In genomic region chr2:119768731-119769130, GRCh38 we compare ENCODE assay signal across 23 cellular contexts. TPM values are rescaled to one million over a fixed set of nuclear protein-coding genes. Genes with fewer than 3 reads are reported as not detected.
DNase-seq lines count a peak whose midpoint lies in the region; ATAC-seq, FAIRE-seq and TF ChIP-seq lines count a peak whose summit lies in the region.
"Had no signal": no experiment of that assay in that cellular context is flagged by ENCODE, and none has a peak within 500 bp of the region (broad histone marks: within the 10 kb centered on the region; RNA-seq: fewer than 3 reads in every experiment).

No MANE protein-coding gene starts in this region.

- in situ Hi-C loops in HepG2 (cut with HindIII; ENCODE audit: extremely low pct_ligation_motif_present, low pct_unique_long_range_greater_than_20kb) = no loop called here

- H3K4me3 ChIP-seq in left ventricle myocardium inferior (no peak overlapping the region), HepG2 (replicated peaks in 1 of 3; ENCODE audit: insufficient read depth in 1 of 3, low read depth in 2 of 3, low read length in 3 of 3) (no peak overlapping the region), trophoblast cell (ENCODE audit: low read depth, low read length) (no peak overlapping the region)
- H3K4me3 ChIP-seq: BLaER1 treated with 17β-estradiol and CSF1 and Interleukin-3, amounts not matched to agents 10 nM and 100 nM had no signal

- H4K8ac ChIP-seq in trophoblast cell (ENCODE audit: low read depth, low read length) = no peak overlapping the region

- H4K12ac ChIP-seq in trophoblast cell (ENCODE audit: low read depth, low read length) = no peak overlapping the region

- H2AFZ ChIP-seq in HepG2 (ENCODE audit: low read length) (no peak overlapping the region), trophoblast cell (ENCODE audit: insufficient read depth, low read length, poor library complexity) (no peak overlapping the region)

- H3K14ac ChIP-seq in trophoblast cell (ENCODE audit: low read length) = no peak overlapping the region

- no peak for TF ChIP-seq POLR2A in HepG2 (IDR thresholded peaks at IDR 0.05; ENCODE audit: insufficient read depth in 1 of 2, low read depth in 2 of 2, low read length in 2 of 2)

- no peak overlapping the region for H3K23ac ChIP-seq in trophoblast cell (ENCODE audit: low read length)

- ATAC-seq in HepG2 (peak; percentile 70), HG02870 (IDR thresholded peaks at IDR 0.05; ENCODE audit: unreplicated experiment) (no peak)

- no peak overlapping the region for H3K18ac ChIP-seq in trophoblast cell (ENCODE audit: low read length)

- H4K91ac ChIP-seq in trophoblast cell (ENCODE audit: low read depth, low read length) = no peak overlapping the region

- no peak overlapping the region for H2AK5ac ChIP-seq in trophoblast cell (ENCODE audit: low read length)

- H3K4me2 ChIP-seq in HepG2 (ENCODE audit: low read depth, low read length) (peak overlapping the region; percentile 36), trophoblast cell (ENCODE audit: low read length) (no peak overlapping the region)
- H3K4me2 ChIP-seq: BLaER1 treated with 17β-estradiol and CSF1 and Interleukin-3, amounts not matched to agents 10 nM and 100 nM had no signal

- CTCF ChIA-PET in HepG2 (lab: Yijun Ruan, JAX; ENCODE audit: low intra/inter-chr PET ratio, low total read pairs) = no interaction called here

- peaks cover 80% of the 10 kb centered on the region for H3K4me1 ChIP-seq in left ventricle myocardium inferior
- peaks cover 59% of the 10 kb centered on the region for H3K4me1 ChIP-seq in HepG2 (ENCODE audit: insufficient read depth, low read length)
- peaks cover 0 to 2% of the 10 kb centered on the region in 2 experiments for H3K4me1 ChIP-seq in trophoblast cell (ENCODE audit: control insufficient read depth in 1 of 2, insufficient read depth in 2 of 2, low read length in 2 of 2)
- H3K4me1 ChIP-seq: BE2C had no signal

- TF ChIP-seq CTCF in left ventricle myocardium inferior (IDR thresholded peaks at IDR 0.05; ENCODE audit: borderline replicate concordance) (no peak), VCaP (conservative IDR thresholded peaks at IDR 0.05) (no peak), HepG2 (CRISPR knock-in tag; IDR thresholded peaks at IDR 0.05) (no peak)

- H3K36me3 ChIP-seq in left ventricle myocardium inferior (no peaks in the 10 kb centered on the region), HepG2 (replicated peaks in 1 of 2; ENCODE audit: control insufficient read depth in 1 of 2, insufficient read depth in 2 of 2, low read length in 2 of 2) (no peaks in the 10 kb centered on the region; a peak in 1 of 5 replicates), trophoblast cell (ENCODE audit: control insufficient read depth in 1 of 2, insufficient read depth in 2 of 2, low read length in 2 of 2) (no peaks in the 10 kb centered on the region)
- H3K36me3 ChIP-seq: BE2C had no signal

- no peak for FAIRE-seq in HepG2 (lab: Jason Lieb, UNC)
- FAIRE-seq: A204.1, D721Med, GM18507 had no signal

- intact Hi-C loops in left ventricle myocardium inferior (cut with micrococcal nuclease) = no loop called here
- intact Hi-C loops in cardiac septum (cut with DNase I) = no loop called here
- intact Hi-C loops in HepG2 (cut with micrococcal nuclease; ENCODE audit: unreplicated experiment) = no loop called here

- H2BK120ac ChIP-seq in trophoblast cell (ENCODE audit: insufficient read depth, low read length, poor library complexity) = no peak overlapping the region

- POLR2A ChIA-PET in HepG2 (lab: Yijun Ruan, JAX) = interaction anchor here (1.2 kb wide), 1 partner anchor 9 kb away, joined by 4 read pairs; the partner anchor contains the start of gene PTPN4

- H3K9me3 ChIP-seq in left ventricle myocardium inferior (replicated peaks) = no peaks in the 10 kb centered on the region
- H3K9me3 ChIP-seq in HepG2 (ENCODE audit: low read length) = no peaks in the 10 kb centered on the region
- H3K9me3 ChIP-seq in trophoblast cell (ENCODE audit: insufficient read depth, low read depth, low read length) = no peaks in the 10 kb centered on the region
- H3K9me3 ChIP-seq: BE2C had no signal

- H3K79me2 ChIP-seq in HepG2 (ENCODE audit: insufficient read depth, low read length) (peaks cover 91% of the 10 kb centered on the region), trophoblast cell (ENCODE audit: control insufficient read depth, insufficient read depth, low read length, poor library complexity) (peaks cover 2% of the 10 kb centered on the region)

- H3K79me1 ChIP-seq in trophoblast cell (ENCODE audit: low read length) = no peaks in the 10 kb centered on the region

- peak overlapping the region; percentile 27 for H3K4ac ChIP-seq in trophoblast cell (ENCODE audit: low read depth, low read length)

- WGBS in HepG2 (ENCODE audit: low lambda C conversion rate) = 11% methylated on average over 1 of the region's 1 CpG
- no CpG with 5 or more reads among the region's 1 CpG for WGBS in trophoblast cell (ENCODE audit: extremely low coverage, insufficient coverage, insufficient read length)

- TF ChIP-seq RAD21 in HepG2 (CRISPR knock-in tag; IDR thresholded peaks at IDR 0.05) = no peak

- H3K27me3 ChIP-seq in left ventricle myocardium inferior (ENCODE audit: low read depth) (no peaks in the 10 kb centered on the region), HepG2 (ENCODE audit: control insufficient read depth in 1 of 2, insufficient read depth in 2 of 2, low read length in 2 of 2) (no peaks in the 10 kb centered on the region), trophoblast cell (ENCODE audit: insufficient read depth, low read length) (no peaks in the 10 kb centered on the region)
- H3K27me3 ChIP-seq: BE2C; BLaER1 treated with 17β-estradiol and CSF1 and Interleukin-3, amounts not matched to agents 10 nM and 100 nM had no signal

- H3K27ac ChIP-seq in left ventricle myocardium inferior (replicated peaks) (peak overlapping the region; percentile 37), VCaP (peak overlapping the region; percentile 59), HepG2 (ENCODE audit: extremely low read length, insufficient read depth, low read length) (no peak overlapping the region), trophoblast cell (ENCODE audit: low read depth, low read length) (no peak overlapping the region)
- H3K27ac ChIP-seq: 22Rv1; BLaER1 treated with 17β-estradiol and CSF1 and Interleukin-3, amounts not matched to agents 10 nM and 100 nM had no signal

- BruUV-seq in HepG2 (replicated peaks; lab: Mats Ljungman, UMichigan) = no TSS peak

- H2BK12ac ChIP-seq in trophoblast cell (ENCODE audit: low read length) = no peak overlapping the region

- peaks cover 30% of the 10 kb centered on the region for H4K20me1 ChIP-seq in HepG2 (ENCODE audit: insufficient read depth, low read length)

- TF ChIP-seq EP300 in HepG2 (IDR thresholded peaks at IDR 0.05; ENCODE audit: low read depth in 2 of 2, low read length in 2 of 2) = no peak
- no peak for TF ChIP-seq EP300 in HepG2 (CRISPR knock-in tag; IDR thresholded peaks at IDR 0.05; ENCODE audit: borderline replicate concordance)

- H2BK5ac ChIP-seq in trophoblast cell (ENCODE audit: low read depth, low read length, poor library complexity) = no peak overlapping the region

- H3K9ac ChIP-seq in HepG2 (ENCODE audit: insufficient read depth, low read depth, low read length) = no peak overlapping the region
- no peak overlapping the region for H3K9ac ChIP-seq in trophoblast cell (ENCODE audit: low read length)
- H3K9ac ChIP-seq: BLaER1 treated with 17β-estradiol and CSF1 and Interleukin-3, amounts not matched to agents 10 nM and 100 nM had no signal

- no peak for DNase-seq in left ventricle myocardium inferior
- no peak for DNase-seq in cardiac septum (ENCODE audit: low spot score)
- DNase-seq in HepG2 (ENCODE audit: low spot score) = no peak
- DNase-seq in trophoblast cell = peak in 1 of 2 donors; percentile 45
- DNase-seq in NCI-H1417 treated with DMSO at 0.1 percent for 48 hours (lab: John Stamatoyannopoulos, UW) = no peak
- DNase-seq in stimulated activated CD8-positive, alpha-beta memory T cell treated with anti-CD3 and anti-CD28 coated beads, Interleukin-4, amount 100 ng/mL, for 48 hours = no peak
- DNase-seq: ACHN; AML-193; BE2C; CD4-positive, alpha-beta T cell; CD8-positive, alpha-beta memory T cell; DMS53; DMS79 treated with DMSO at 0.1 percent for 48 hours; GF-D8; H7; HCEC 1CT had no signal

TF ChIP-seq in HepG2, 621 proteins besides CTCF, POLR2A, EP300 and RAD21 (continues in another document):
- TF ChIP-seq BCL6 (CRISPR knock-in tag; IDR thresholded peaks at IDR 0.05) (peak; percentile 11; the same call in 1 of the 2 replicates), HNF4A (CRISPR knock-in tag; IDR thresholded peaks at IDR 0.05) (no peak), ZNF605 (CRISPR knock-in tag; IDR thresholded peaks at IDR 0.05) (no peak), POLR2AphosphoS2 (IDR thresholded peaks at IDR 0.05; ENCODE audit: low read depth, low read length) (no peak), SSRP1 (CRISPR knock-in tag; IDR thresholded peaks at IDR 0.05) (0 out of 2 replicates have a peak, but pooled peaks have one; percentile 33)

RNA-seq across cellular contexts. Expression of gene PTPN4, which starts 9.0 kb away (rescaled TPM):
- 45.4 TPM for total RNA-seq in left ventricle myocardium inferior
- 35.7 TPM for total RNA-seq in cardiac septum
- 34.6 and 40.4 TPM in 2 replicates for total RNA-seq in HepG2 (2016; rRNA removed; fragmentation: Illumina TruSeq; extraction: Trizol)
- 42.5 and 43.6 TPM in 2 replicates for total RNA-seq in HepG2 (2016; cell fraction: cytosol; rRNA removed; fragmentation: Illumina TruSeq; extraction: Trizol; ENCODE audit: low read depth)
- 38.0 and 42.0 TPM in 2 replicates for total RNA-seq in HepG2 (2016; cell fraction: insoluble cytoplasmic fraction; rRNA removed; fragmentation: Illumina TruSeq; extraction: Trizol)
- total RNA-seq in HepG2 (2016; cell fraction: membrane; rRNA removed; fragmentation: Illumina TruSeq; extraction: Trizol) = 38.5 and 42.3 TPM in 2 replicates
- total RNA-seq in HepG2 (2016; cell fraction: nucleus; rRNA removed; fragmentation: Illumina TruSeq; extraction: Trizol) = 46.5 and 59.3 TPM in 2 replicates
- polyA plus RNA-seq in HepG2 (2011; rRNA removed) = 20.3 and 21.7 TPM in 2 replicates
- 5.8 and 7.6 TPM in 2 replicates for polyA plus RNA-seq in HepG2 (2011; cell fraction: cytosol; rRNA removed)
- polyA plus RNA-seq in HepG2 (2011; cell fraction: nucleus; rRNA removed) = 21.9 and 22.6 TPM in 2 replicates
- 8.1 and 8.3 TPM in 2 replicates for polyA plus RNA-seq in HepG2 (2012)
- 3.4 and 4.0 TPM in 2 replicates for polyA plus RNA-seq in HepG2 (2016; cell fraction: cytosol; fragmentation: Illumina TruSeq; extraction: Trizol; ENCODE audit: low read depth)
- polyA plus RNA-seq in HepG2 (2016; cell fraction: insoluble cytoplasmic fraction; fragmentation: Illumina TruSeq; extraction: Trizol; ENCODE audit: low read depth) = 16.3 and 19.3 TPM in 2 replicates
- polyA plus RNA-seq in HepG2 (2016; cell fraction: membrane; fragmentation: Illumina TruSeq; extraction: Trizol; ENCODE audit: low read depth) = 5.1 and 9.5 TPM in 2 replicates
- polyA plus RNA-seq in HepG2 (2016; cell fraction: nucleus; fragmentation: Illumina TruSeq; extraction: Trizol; ENCODE audit: insufficient read depth, low read depth) = 17.2 and 24.4 TPM in 2 replicates
- polyA minus RNA-seq in HepG2 (2011; rRNA and poly(A)+ RNA removed; ENCODE audit: low replicate concordance) = 60.8 and 71.6 TPM in 2 replicates
- 27.8 and 28.0 TPM in 2 replicates for polyA minus RNA-seq in HepG2 (2011; cell fraction: cytosol; rRNA and poly(A)+ RNA removed)
- polyA minus RNA-seq in HepG2 (2011; cell fraction: nucleus; rRNA and poly(A)+ RNA removed) = 139 and 141 TPM in 2 replicates
- polyA plus RNA-seq in trophoblast cell (2013) = 7.0 and 8.6 TPM in 2 replicates

Comparison
In these comparisons a context has a peak if more than half of its experiments do, and no peak if none do; other contexts are left out.
1. H3K27ac ChIP-seq: peak in left ventricle myocardium inferior (single experiment) and VCaP (single experiment); none in HepG2 (single experiment) and trophoblast cell (single experiment).